ENCODE assay signal across 1 cellular context in genomic region chr1:12104417-12104816, GRCh38.
A peak's percentile ranks its signal among the peaks of the same experiment; 100 is the strongest.
TF ChIP-seq lines count a peak whose summit lies in the region.

No MANE protein-coding gene starts in this region.

TF ChIP-seq in K562, 482 proteins besides CTCF, POLR2A, EP300 and RAD21:
- TF ChIP-seq CHD7 (IDR thresholded peaks at IDR 0.05; ENCODE audit: low read depth, low read length) (no peak), NFIC (IDR thresholded peaks at IDR 0.05) (peak; percentile 62), SNAPC5 (CRISPR knock-in tag; IDR thresholded peaks at IDR 0.05) (no peak), ZNF57 (CRISPR knock-in tag; IDR thresholded peaks at IDR 0.05) (no peak)
